28 cellular contexts compared by ENCODE assay signal in the genomic region with DNA sequence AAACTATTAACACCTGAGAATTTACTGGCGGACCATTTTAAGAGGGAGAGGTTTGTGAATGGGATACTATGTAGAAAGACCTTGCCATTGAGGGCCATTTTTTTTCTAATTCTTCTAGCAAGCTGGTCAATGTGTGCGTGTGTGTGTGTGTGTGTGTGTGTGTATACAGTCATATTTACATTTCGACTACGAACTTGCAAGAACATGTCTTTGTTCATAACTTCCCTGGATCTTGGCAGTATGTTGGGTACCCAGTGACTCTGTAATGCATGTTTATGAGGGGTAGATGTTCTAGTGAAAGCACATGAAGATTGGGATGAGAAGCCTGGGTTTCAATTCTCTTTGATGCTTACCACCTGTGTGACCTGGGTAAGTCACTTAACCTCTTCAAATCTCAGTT.
"Had no signal": no experiment of that assay in that cellular context is flagged by ENCODE, and none has a peak within 500 bp of the region (broad histone marks: within the 10 kb centered on the region; RNA-seq: fewer than 3 reads in every experiment).

No MANE protein-coding gene starts in this region.

- H3K4me1 ChIP-seq: gastrocnemius medialis, neural progenitor cell, parathyroid adenoma, thyroid gland, vagina had no signal

- H3K4me3 Mint-ChIP-seq: effector memory CD8-positive, alpha-beta T cell; naive thymus-derived CD4-positive, alpha-beta T cell; nephron; neural progenitor cell; stimulated activated naive CD8-positive, alpha-beta T cell treated with anti-CD3 and anti-CD28 coated beads, Interleukin-15, amount 100 ng/mL, for 72 hours had no signal

- DNase-seq: cortex of kidney; effector memory CD8-positive, alpha-beta T cell; foreskin fibroblast; gastrocnemius medialis; head of caudate nucleus; kidney; mesenchymal stem cell; midbrain; naive thymus-derived CD4-positive, alpha-beta T cell; stimulated activated CD4-positive, alpha-beta T cell treated with anti-CD3 and anti-CD28 coated beads, Interleukin-12 subunit alpha, Interleukin-12 subunit beta, amount 100 ng/mL, for 4 hours; stimulated activated CD4-positive, alpha-beta T cell treated with anti-CD3 and anti-CD28 coated beads, Interleukin-1b, Interleukin-23, amount 100 ng/mL, for 48 hours; stimulated activated CD4-positive, alpha-beta T cell treated with anti-CD3 and anti-CD28 coated beads, Interleukin-4, amount 100 ng/mL, for 1 hour; stimulated activated CD8-positive, alpha-beta memory T cell treated with anti-CD3 and anti-CD28 coated beads, Interleukin-4, amount 100 ng/mL, for 48 hours; stimulated activated naive CD4-positive, alpha-beta T cell; stimulated activated naive CD8-positive, alpha-beta T cell treated with anti-CD3 and anti-CD28 coated beads, Interleukin-15, amount 100 ng/mL, for 72 hours; thyroid gland; trophoblast cell had no signal

- H3K27me3 Mint-ChIP-seq: effector memory CD8-positive, alpha-beta T cell; naive thymus-derived CD4-positive, alpha-beta T cell; progenitor cell of endocrine pancreas; stimulated activated naive CD8-positive, alpha-beta T cell treated with anti-CD3 and anti-CD28 coated beads, Interleukin-15, amount 100 ng/mL, for 72 hours had no signal

- H3K4me3 ChIP-seq: gastrocnemius medialis, lung, neural progenitor cell, smooth muscle cell, thyroid gland, vagina had no signal

- FAIRE-seq: endometrium had no signal

- H3K4me1 Mint-ChIP-seq: nephron, neural progenitor cell had no signal

- H3K9me3 ChIP-seq: gastrocnemius medialis, thyroid gland, vagina had no signal

- H3K27me3 ChIP-seq: gastrocnemius medialis, neural progenitor cell, thyroid gland, vagina had no signal

- H3K27ac ChIP-seq: gastrocnemius medialis, neural progenitor cell, parathyroid adenoma, thyroid gland, vagina had no signal

- ATAC-seq: effector memory CD8-positive, alpha-beta T cell; esophagus mucosa; gastrocnemius medialis; left lobe of liver; naive thymus-derived CD4-positive, alpha-beta T cell; sciatic nerve; stimulated activated naive CD8-positive, alpha-beta T cell treated with anti-CD3 and anti-CD28 coated beads, Interleukin-15, amount 100 ng/mL, for 72 hours had no signal

- H3K27ac Mint-ChIP-seq: effector memory CD8-positive, alpha-beta T cell; nephron; neural progenitor cell; progenitor cell of endocrine pancreas; stimulated activated naive CD8-positive, alpha-beta T cell treated with anti-CD3 and anti-CD28 coated beads, Interleukin-15, amount 100 ng/mL, for 72 hours had no signal

- H3K9me3 Mint-ChIP-seq: nephron, neural progenitor cell had no signal

- H3K36me3 Mint-ChIP-seq: neural progenitor cell had no signal

- H3K36me3 ChIP-seq: gastrocnemius medialis, neural progenitor cell, thyroid gland, vagina had no signal
